Comparison of ENCODE assay signal across 19 cellular contexts in genomic region chr7:73988197-73988596, GRCh38. TPM values are rescaled to one million over a fixed set of nuclear protein-coding genes. Genes with fewer than 3 reads are reported as not detected.
DNase-seq lines count a peak whose midpoint lies in the region; ATAC-seq and TF ChIP-seq lines count a peak whose summit lies in the region.
"Had no signal": no experiment of that assay in that cellular context is flagged by ENCODE, and none has a peak within 500 bp of the region (broad histone marks: within the 10 kb centered on the region; RNA-seq: fewer than 3 reads in every experiment).

No MANE protein-coding gene starts in this region.

- TF ChIP-seq CTCF in dorsolateral prefrontal cortex (IDR thresholded peaks at IDR 0.05 in 54 of 56, conservative IDR thresholded peaks at IDR 0.05 in 2 of 56; ENCODE audit: low read depth in 1 of 56, partially characterized antibody in 56 of 56): peak in 1 of 56 donors; percentile 15
- TF ChIP-seq CTCF in testis (IDR thresholded peaks at IDR 0.05): no peak

- H3K27ac ChIP-seq in dorsolateral prefrontal cortex: peak overlapping the region in 36 of 59 donors; percentile 1 to 84 (median 54)
- H3K27ac ChIP-seq in testis: no peak overlapping the region
- H3K27ac ChIP-seq: gastrocnemius medialis, HL-60, skin epidermis, thyroid gland had no signal

- peak; percentile 67 for DNase-seq in M059J (ENCODE audit: low read depth)
- peak in 9 of 10 donors; percentile 57 to 81 (median 69) for DNase-seq in dorsolateral prefrontal cortex
- DNase-seq in hypothalamus (lab: John Stamatoyannopoulos, UW): peak in 38 of 51 donors; percentile 11 to 82 (median 44)
- DNase-seq in testis: peak; percentile 84
- DNase-seq in stimulated activated CD4-positive, alpha-beta T cell treated with anti-CD3 and anti-CD28 coated beads, Interleukin-4, amount 100 ng/mL, for 4 hours: no peak
- no peak for DNase-seq in activated T-cell treated with anti-CD3 and anti-CD28 coated beads, Interleukin-2, amount 50 U/mL, for 72 hours
- DNase-seq in NCI-H510A (lab: John Stamatoyannopoulos, UW): no peak
- DNase-seq: activated CD8-positive, alpha-beta T cell treated with anti-CD3 and anti-CD28 coated beads, Interleukin-2, amount 10 ng/mL, durations not matched to agents 7 days and 5 days; activated naive CD8-positive, alpha-beta T cell treated with anti-CD3 and anti-CD28 coated beads, Interleukin-2, amount 50 U/mL, for 24 hours; gastrocnemius medialis; KG1; mesendoderm; NCI-H1417; NCI-H82; T-helper 1 cell; thyroid gland had no signal

- H3K27me3 ChIP-seq in dorsolateral prefrontal cortex (no peaks in the 10 kb centered on the region), testis (no peaks in the 10 kb centered on the region)
- H3K27me3 ChIP-seq: gastrocnemius medialis, thyroid gland had no signal

- no peaks in the 10 kb centered on the region for H3K36me3 Mint-ChIP-seq in activated T-cell treated with anti-CD3 and anti-CD28 coated beads, Interleukin-2, amount 50 U/mL, for 72 hours (ENCODE audit: insufficient read depth in 2 of 2)
- H3K36me3 Mint-ChIP-seq: WTC11 had no signal

- no peak for ATAC-seq in activated T-cell treated with anti-CD3 and anti-CD28 coated beads, Interleukin-2, amount 50 U/mL, for 72 hours (replicated peaks in 1 of 2)
- ATAC-seq: activated CD8-positive, alpha-beta T cell treated with anti-CD3 and anti-CD28 coated beads, Interleukin-2, amount 10 ng/mL, durations not matched to agents 7 days and 5 days; activated naive CD8-positive, alpha-beta T cell treated with anti-CD3 and anti-CD28 coated beads, Interleukin-2, amount 50 U/mL, for 24 hours; gastrocnemius medialis; WTC11 had no signal

- H3K4me3 Mint-ChIP-seq in activated T-cell treated with anti-CD3 and anti-CD28 coated beads, Interleukin-2, amount 50 U/mL, for 72 hours: no peak overlapping the region
- H3K4me3 Mint-ChIP-seq: activated CD8-positive, alpha-beta T cell treated with anti-CD3 and anti-CD28 coated beads, Interleukin-2, amount 10 ng/mL, durations not matched to agents 7 days and 5 days; activated naive CD8-positive, alpha-beta T cell treated with anti-CD3 and anti-CD28 coated beads, Interleukin-2, amount 50 U/mL, for 24 hours; WTC11 had no signal

- intact Hi-C loops in dorsolateral prefrontal cortex (cut with DNase I): loop anchor here in 1 of 2 donors (2.0 kb wide), 1 partner anchor 39 kb away; no protein-coding TSS in a partner anchor
- intact Hi-C loops in testis (cut with DNase I; ENCODE audit: low total_unique reads): no loop called here

- H3K9me3 Mint-ChIP-seq in activated T-cell treated with anti-CD3 and anti-CD28 coated beads, Interleukin-2, amount 50 U/mL, for 72 hours: no peaks in the 10 kb centered on the region
- H3K9me3 Mint-ChIP-seq: activated naive CD8-positive, alpha-beta T cell treated with anti-CD3 and anti-CD28 coated beads, Interleukin-2, amount 50 U/mL, for 24 hours; WTC11 had no signal

- H3K27me3 Mint-ChIP-seq in activated T-cell treated with anti-CD3 and anti-CD28 coated beads, Interleukin-2, amount 50 U/mL, for 72 hours (ENCODE audit: low read depth): no peaks in the 10 kb centered on the region
- H3K27me3 Mint-ChIP-seq: activated naive CD8-positive, alpha-beta T cell treated with anti-CD3 and anti-CD28 coated beads, Interleukin-2, amount 50 U/mL, for 24 hours had no signal

- TF ChIP-seq POLR2A in testis (IDR thresholded peaks at IDR 0.05): no peak

- H3K9me3 ChIP-seq in testis: no peaks in the 10 kb centered on the region
- H3K9me3 ChIP-seq: gastrocnemius medialis, thyroid gland had no signal

- 71 to 79% methylated on average over 2 to 9 of the region's 9 CpGs for WGBS in testis, 2 donors

- no peak overlapping the region for H3K4me3 ChIP-seq in dorsolateral prefrontal cortex
- H3K4me3 ChIP-seq in testis: no peak overlapping the region
- H3K4me3 ChIP-seq: gastrocnemius medialis, skin epidermis, thyroid gland had no signal

- H3K27ac Mint-ChIP-seq in activated T-cell treated with anti-CD3 and anti-CD28 coated beads, Interleukin-2, amount 50 U/mL, for 72 hours: no peak overlapping the region
- H3K27ac Mint-ChIP-seq: activated CD8-positive, alpha-beta T cell treated with anti-CD3 and anti-CD28 coated beads, Interleukin-2, amount 10 ng/mL, durations not matched to agents 7 days and 5 days; activated naive CD8-positive, alpha-beta T cell treated with anti-CD3 and anti-CD28 coated beads, Interleukin-2, amount 50 U/mL, for 24 hours; WTC11 had no signal

- peaks cover 8% of the 10 kb centered on the region for H3K4me1 ChIP-seq in testis

- no peaks in the 10 kb centered on the region for H3K4me1 Mint-ChIP-seq in activated T-cell treated with anti-CD3 and anti-CD28 coated beads, Interleukin-2, amount 50 U/mL, for 72 hours (ENCODE audit: low read depth)
- H3K4me1 Mint-ChIP-seq: activated naive CD8-positive, alpha-beta T cell treated with anti-CD3 and anti-CD28 coated beads, Interleukin-2, amount 50 U/mL, for 24 hours; WTC11 had no signal

- no peaks in the 10 kb centered on the region for H3K36me3 ChIP-seq in testis (ENCODE audit: low read depth, missing control alignments)
- H3K36me3 ChIP-seq: gastrocnemius medialis, thyroid gland had no signal

RNA-seq across cellular contexts. Expression of gene ELN, which starts 39.8 kb away (rescaled TPM):
- total RNA-seq in M059J (2014; rRNA removed; shearing (Covaris generic)): 26.2 and 65.2 TPM in 2 replicates
- total RNA-seq in dorsolateral prefrontal cortex: 10 to 100 TPM in 117 of 120 experiments, 1 to 10 TPM in 3; 8.1 to 58.9 (median 19.5) TPM
- 10 to 100 TPM; 24.6 to 35.2 TPM for total RNA-seq in testis
- 55.9 TPM for polyA plus RNA-seq in testis (ENCODE audit: insufficient read depth, low read depth, low replicate concordance)
- not detected for total RNA-seq in activated T-cell treated with anti-CD3 and anti-CD28 coated beads, Interleukin-2, amount 50 U/mL, for 72 hours
- total RNA-seq: activated CD8-positive, alpha-beta T cell treated with anti-CD3 and anti-CD28 coated beads, Interleukin-2, amount 10 ng/mL, durations not matched to agents 7 days and 5 days had no signal

Comparison
In these comparisons a context has a peak if more than half of its experiments do, and no peak if none do; other contexts are left out.
1. DNase-seq: peak in M059J (single experiment), dorsolateral prefrontal cortex (9 of 10), hypothalamus (38 of 51) and testis (single experiment); none in stimulated activated CD4-positive, alpha-beta T cell treated with anti-CD3 and anti-CD28 coated beads, Interleukin-4, amount 100 ng/mL, for 4 hours (0 of 2), activated T-cell treated with anti-CD3 and anti-CD28 coated beads, Interleukin-2, amount 50 U/mL, for 72 hours (0 of 2) and NCI-H510A (single experiment).
2. H3K27ac ChIP-seq: peak in dorsolateral prefrontal cortex (36 of 59); none in testis (0 of 2).
3. RNA of gene ELN, which starts 39.8 kb away (total RNA-seq): 26.2 to 65.2 TPM in M059J, 24.6 to 35.2 TPM in testis and 8.1 to 58.9 TPM in dorsolateral prefrontal cortex; not detected in activated T-cell treated with anti-CD3 and anti-CD28 coated beads, Interleukin-2, amount 50 U/mL, for 72 hours; every median in the first group is over 4 times any median in the second.